ENCODE assay signal across 1 cellular context in genomic region chr2:113133696-113134558, GRCh38.
TF ChIP-seq lines count a peak whose summit lies in the region.

No MANE protein-coding gene starts in this region.

TF ChIP-seq in HepG2, 621 proteins besides CTCF, POLR2A, EP300 and RAD21:
- TF ChIP-seq CBFB (CRISPR knock-in tag; IDR thresholded peaks at IDR 0.05) (no peak), FOSL2 (CRISPR knock-in tag; IDR thresholded peaks at IDR 0.05) (peak; percentile 45; the same call in 1 of the 2 replicates), AHR (CRISPR knock-in tag; IDR thresholded peaks at IDR 0.05) (no peak), RELA (CRISPR knock-in tag; IDR thresholded peaks at IDR 0.05) (no peak), CREM (IDR thresholded peaks at IDR 0.05) (no peak), CREM (CRISPR knock-in tag; IDR thresholded peaks at IDR 0.05) (no peak), ZNF567 (CRISPR knock-in tag; IDR thresholded peaks at IDR 0.05; ENCODE audit: borderline replicate concordance) (no peak), ERF (CRISPR knock-in tag; IDR thresholded peaks at IDR 0.05) (0 out of 2 replicates have a peak, but pooled peaks have one; percentile 30), PTBP1 (IDR thresholded peaks at IDR 0.05; ENCODE audit: low read depth, low read length, poor library complexity, severe bottlenecking) (no peak), PHB2 (IDR thresholded peaks at IDR 0.05; ENCODE audit: partially characterized antibody) (no peak), HDAC1 (CRISPR knock-in tag; IDR thresholded peaks at IDR 0.05) (0 out of 2 replicates have a peak, but pooled peaks have one; percentile 13), TARDBP (CRISPR knock-in tag; IDR thresholded peaks at IDR 0.05) (0 out of 2 replicates have a peak, but pooled peaks have one; percentile 12), JUNB (CRISPR knock-in tag; IDR thresholded peaks at IDR 0.05; ENCODE audit: borderline replicate concordance) (no peak), NFE2 (CRISPR knock-in tag; IDR thresholded peaks at IDR 0.05) (no peak), PRPF4 (IDR thresholded peaks at IDR 0.05; ENCODE audit: low read depth, low read length, poor library complexity, severe bottlenecking) (no peak), ZNF572 (CRISPR knock-in tag; IDR thresholded peaks at IDR 0.05) (no peak), ZSCAN21 (CRISPR knock-in tag; IDR thresholded peaks at IDR 0.05; ENCODE audit: borderline replicate concordance) (no peak), REXO4 (CRISPR knock-in tag; IDR thresholded peaks at IDR 0.05; ENCODE audit: borderline replicate concordance) (no peak), ZNF790 (CRISPR knock-in tag; IDR thresholded peaks at IDR 0.05; ENCODE audit: borderline replicate concordance) (0 out of 2 replicates have a peak, but pooled peaks have one; percentile 17), MTA1 (CRISPR knock-in tag; IDR thresholded peaks at IDR 0.05; ENCODE audit: borderline replicate concordance) (no peak), ETV5 (CRISPR knock-in tag; IDR thresholded peaks at IDR 0.05; ENCODE audit: borderline replicate concordance) (peak; percentile 17; the same call in 1 of the 2 replicates), ZC3H4 (CRISPR knock-in tag; IDR thresholded peaks at IDR 0.05; ENCODE audit: borderline replicate concordance) (no peak), ZNF317 (CRISPR knock-in tag; IDR thresholded peaks at IDR 0.05) (no peak), ZNF318 (CRISPR knock-in tag; IDR thresholded peaks at IDR 0.05) (peak; percentile 48; the same call in 1 of the 2 replicates), ZNF782 (CRISPR knock-in tag; IDR thresholded peaks at IDR 0.05; ENCODE audit: borderline replicate concordance) (0 out of 2 replicates have a peak, but pooled peaks have one; percentile 38), HOXA5 (CRISPR knock-in tag; IDR thresholded peaks at IDR 0.05) (0 out of 2 replicates have a peak, but pooled peaks have one; percentile 39), ZNF781 (CRISPR knock-in tag; IDR thresholded peaks at IDR 0.05; ENCODE audit: borderline replicate concordance, not compliant biosample characterization) (no peak), AKNA (CRISPR knock-in tag; IDR thresholded peaks at IDR 0.05; ENCODE audit: borderline replicate concordance) (no peak), GATAD1 (CRISPR knock-in tag; IDR thresholded peaks at IDR 0.05) (no peak), ZNF709 (CRISPR knock-in tag; IDR thresholded peaks at IDR 0.05) (0 out of 2 replicates have a peak, but pooled peaks have one; percentile 21), PAF1 (CRISPR knock-in tag; IDR thresholded peaks at IDR 0.05) (peak; percentile 83; the same call in 1 of the 2 replicates), SSRP1 (CRISPR knock-in tag; IDR thresholded peaks at IDR 0.05) (peak; percentile 82; the same call in 1 of the 2 replicates), STAT5B (CRISPR knock-in tag; IDR thresholded peaks at IDR 0.05) (no peak), ZKSCAN8 (CRISPR knock-in tag; IDR thresholded peaks at IDR 0.05; ENCODE audit: borderline replicate concordance) (no peak), ZIK1 (CRISPR knock-in tag; IDR thresholded peaks at IDR 0.05; ENCODE audit: borderline replicate concordance, low read depth) (no peak), AFF4 (CRISPR knock-in tag; IDR thresholded peaks at IDR 0.05) (no peak), ZNF619 (CRISPR knock-in tag; IDR thresholded peaks at IDR 0.05) (no peak), ZC3H13 (CRISPR knock-in tag; IDR thresholded peaks at IDR 0.05) (peak; percentile 90; the same call in 1 of the 2 replicates), KLF15 (CRISPR knock-in tag; IDR thresholded peaks at IDR 0.05; ENCODE audit: borderline replicate concordance) (no peak), ZNF556 (CRISPR knock-in tag; IDR thresholded peaks at IDR 0.05; ENCODE audit: borderline replicate concordance) (0 out of 2 replicates have a peak, but pooled peaks have one; percentile 59), HNRNPUL1 (IDR thresholded peaks at IDR 0.05; ENCODE audit: low read depth, low read length) (no peak), KDM2A (CRISPR knock-in tag; IDR thresholded peaks at IDR 0.05; ENCODE audit: borderline replicate concordance, low read depth) (no peak), HMGXB4 (CRISPR knock-in tag; IDR thresholded peaks at IDR 0.05; ENCODE audit: borderline replicate concordance in 1 of 2, low read depth in 1 of 2) (no peak), GPN1 (CRISPR knock-in tag; IDR thresholded peaks at IDR 0.05; ENCODE audit: borderline replicate concordance) (no peak), ZNF691 (CRISPR knock-in tag; IDR thresholded peaks at IDR 0.05; ENCODE audit: borderline replicate concordance, low read depth) (peak; percentile 66; the same call in 1 of the 2 replicates), ZBTB21 (CRISPR knock-in tag; IDR thresholded peaks at IDR 0.05) (no peak), SMC3 (IDR thresholded peaks at IDR 0.05; ENCODE audit: low read length) (0 out of 2 replicates have a peak, but pooled peaks have one; percentile 5), KDM5A (IDR thresholded peaks at IDR 0.05; ENCODE audit: borderline replicate concordance, low read length) (no peak), POLR2AphosphoS5 (IDR thresholded peaks at IDR 0.05; ENCODE audit: low read depth, low read length) (peak; percentile 60)
